9 cellular contexts compared by ENCODE assay signal in genomic region chr2:79511320-79511951, GRCh38. TPM values are rescaled to one million over a fixed set of nuclear protein-coding genes. Genes with fewer than 3 reads are reported as not detected.
A peak's percentile ranks its signal among the peaks of the same experiment; 100 is the strongest.
DNase-seq lines count a peak whose midpoint lies in the region; ATAC-seq and TF ChIP-seq lines count a peak whose summit lies in the region.
"Had no signal": no experiment of that assay in that cellular context is flagged by ENCODE, and none has a peak within 500 bp of the region (broad histone marks: within the 10 kb centered on the region; RNA-seq: fewer than 3 reads in every experiment).

No MANE protein-coding gene starts in this region.

- no peak overlapping the region for H3K56ac ChIP-seq in H9 (ENCODE audit: insufficient read length, low read depth, low read length)

- H3K4me3 Mint-ChIP-seq in H9 (peak overlapping the region; percentile 73 to 88), HFFc6 (no peak overlapping the region)

- no peak overlapping the region for H2BK12ac ChIP-seq in H9 (ENCODE audit: insufficient read length, low read depth, low read length)

- H3K4me2 ChIP-seq in H9 (ENCODE audit: insufficient read depth, insufficient read length, low read length) (peak overlapping the region; percentile 64), fibroblast of lung (ENCODE audit: extremely low read depth, insufficient read depth, low read length) (no peak overlapping the region), parathyroid adenoma (ENCODE audit: low read length) (no peak overlapping the region)

- H3K4me3 ChIP-seq in fibroblast of lung (replicated peaks in 1 of 4; ENCODE audit: control extremely low read depth in 1 of 4, insufficient read depth in 1 of 4, low read depth in 3 of 4, low read length in 4 of 4): no peak overlapping the region
- no peak overlapping the region for H3K4me3 ChIP-seq in parathyroid adenoma (ENCODE audit: low read depth, low read length)

- H2AK5ac ChIP-seq in H9 (ENCODE audit: insufficient read length, low read length): no peak overlapping the region

- no peak overlapping the region for H4K91ac ChIP-seq in H9 (ENCODE audit: insufficient read length, low read depth, low read length)

- H3K9me3 ChIP-seq in H9 (ENCODE audit: control insufficient read depth, low read depth, low read length) (no peaks in the 10 kb centered on the region), fibroblast of lung (ENCODE audit: control insufficient read depth, insufficient read depth, low read depth, low read length) (no peaks in the 10 kb centered on the region), parathyroid adenoma (ENCODE audit: control insufficient read depth, low read length) (no peaks in the 10 kb centered on the region)
- H3K9me3 ChIP-seq: thoracic aorta had no signal

- H3T11ph ChIP-seq in H9 (ENCODE audit: low read length): no peak overlapping the region

- H3K4me1 ChIP-seq in H9 (ENCODE audit: insufficient read depth, low read length) (peaks cover 2% of the 10 kb centered on the region; the same call in 1 of the 2 replicates), fibroblast of lung (ENCODE audit: control insufficient read depth, extremely low read depth, insufficient read depth, low read length) (no peaks in the 10 kb centered on the region), parathyroid adenoma (peaks cover 5% of the 10 kb centered on the region)

- peaks cover 3% of the 10 kb centered on the region for H3K23me2 ChIP-seq in H9 (ENCODE audit: insufficient read length, low read depth, low read length, poor library complexity, severe bottlenecking)

- no peak overlapping the region for H2AFZ ChIP-seq in H9 (ENCODE audit: low read length)
- H2AFZ ChIP-seq in fibroblast of lung (ENCODE audit: low read length): no peak overlapping the region
- H2AFZ ChIP-seq in parathyroid adenoma: peak overlapping the region; percentile 71

- H4K5ac ChIP-seq in H9 (ENCODE audit: insufficient read length, low read depth, low read length): no peak overlapping the region

- H2BK120ac ChIP-seq in H9 (ENCODE audit: low read depth, low read length, poor library complexity, severe bottlenecking): no peak overlapping the region

- DNase-seq in H9 (peak; percentile 72), fibroblast of lung (ENCODE audit: low read depth in 2 of 2) (peak; percentile 52 to 62), HFFc6 (no peak), NCI-H2171 (lab: John Stamatoyannopoulos, UW) (no peak)

- H3K27ac ChIP-seq in H9 (ENCODE audit: insufficient read length, low read depth, low read length) (no peak overlapping the region), fibroblast of lung (ENCODE audit: insufficient read depth, low read length) (no peak overlapping the region), parathyroid adenoma (no peak overlapping the region)
- H3K27ac ChIP-seq: thoracic aorta had no signal

- no peak overlapping the region for H2BK5ac ChIP-seq in H9 (ENCODE audit: insufficient read length, low read length)

- H3K36me3 ChIP-seq in fibroblast of lung (ENCODE audit: control insufficient read depth, insufficient read depth, low read length) (no peaks in the 10 kb centered on the region), parathyroid adenoma (ENCODE audit: control insufficient read depth, insufficient read depth, low read length) (no peaks in the 10 kb centered on the region)
- H3K36me3 ChIP-seq: thoracic aorta had no signal

- H3K27me3 ChIP-seq in H9 (ENCODE audit: insufficient read depth, low read length) (no peaks in the 10 kb centered on the region), fibroblast of lung (ENCODE audit: control insufficient read depth, insufficient read depth, low read length) (no peaks in the 10 kb centered on the region), parathyroid adenoma (ENCODE audit: control insufficient read depth, insufficient read depth, low read length) (no peaks in the 10 kb centered on the region)

- no peaks in the 10 kb centered on the region for H3K79me1 ChIP-seq in H9 (ENCODE audit: insufficient read depth, low read depth, low read length, poor library complexity, severe bottlenecking)

- no CpG with 5 or more reads among the region's 16 CpGs for WGBS in H9 (ENCODE audit: extremely low coverage, insufficient read length, low lambda C conversion rate)

- H3K27ac Mint-ChIP-seq in H9 (no peak overlapping the region), HFFc6 (no peak overlapping the region)

- ATAC-seq in GM21381 (IDR thresholded peaks at IDR 0.05; ENCODE audit: unreplicated experiment) (no peak), GM18873 (IDR thresholded peaks at IDR 0.05; ENCODE audit: low FRiP score, unreplicated experiment) (no peak)

- H4K20me1 ChIP-seq in H9 (ENCODE audit: control insufficient read depth, insufficient read depth, insufficient read length) (no peaks in the 10 kb centered on the region), fibroblast of lung (ENCODE audit: control insufficient read depth, extremely low read depth, insufficient read depth, low read length) (no peaks in the 10 kb centered on the region)

- H3K9me3 Mint-ChIP-seq in H9: no peaks in the 10 kb centered on the region; a peak in 1 of 5 replicates
- peaks cover 13% of the 10 kb centered on the region for H3K9me3 Mint-ChIP-seq in HFFc6

- H3K4me1 Mint-ChIP-seq in H9: peaks cover 36 to 37% of the 10 kb centered on the region in 2 experiments
- H3K4me1 Mint-ChIP-seq in HFFc6 (ENCODE audit: low read depth): no peaks in the 10 kb centered on the region

- H4K8ac ChIP-seq in H9 (replicated peaks; ENCODE audit: insufficient read length, low read depth, low read length): no peak overlapping the region

- H3K23ac ChIP-seq in H9 (ENCODE audit: insufficient read length, low read depth, low read length): no peak overlapping the region

- H3K14ac ChIP-seq in H9 (ENCODE audit: insufficient read depth, low read length): no peak overlapping the region

- H3K18ac ChIP-seq in H9 (ENCODE audit: insufficient read length, low read depth, low read length): no peak overlapping the region

- H3K27me3 Mint-ChIP-seq in H9 (ENCODE audit: low read depth) (peaks cover 24% of the 10 kb centered on the region), HFFc6 (ENCODE audit: insufficient read depth) (0 out of 2 replicates have a peak, but pooled peaks cover 2% of the 10 kb centered on the region)

- H3K36me3 Mint-ChIP-seq in H9 (ENCODE audit: insufficient read depth in 1 of 3, low read depth in 3 of 3) (no peaks in the 10 kb centered on the region), HFFc6 (ENCODE audit: low read depth) (no peaks in the 10 kb centered on the region)

- TF ChIP-seq CTCF in H9 (conservative IDR thresholded peaks at IDR 0.05) (no peak), fibroblast of lung (conservative IDR thresholded peaks at IDR 0.05 in 1 of 2, IDR thresholded peaks at IDR 0.05 in 1 of 2; ENCODE audit: low read depth in 1 of 2, low read length in 2 of 2) (no peak), parathyroid adenoma (IDR thresholded peaks at IDR 0.05) (no peak), HFFc6 (IDR thresholded peaks at IDR 0.05) (no peak)

- H3K79me2 ChIP-seq in H9 (ENCODE audit: insufficient read depth, low read length) (no peaks in the 10 kb centered on the region), fibroblast of lung (ENCODE audit: control insufficient read depth, insufficient read depth, low read length) (no peaks in the 10 kb centered on the region), parathyroid adenoma (no peaks in the 10 kb centered on the region)

- H3K9ac ChIP-seq in H9 (ENCODE audit: extremely low read depth, insufficient read length, low read length) (no peak overlapping the region), fibroblast of lung (ENCODE audit: insufficient read depth, low read length) (no peak overlapping the region), parathyroid adenoma (no peak overlapping the region)

- H2BK15ac ChIP-seq in H9 (ENCODE audit: low read depth, low read length): no peak overlapping the region

- H3K4ac ChIP-seq in H9 (ENCODE audit: low read depth, low read length): no peak overlapping the region

- no peak overlapping the region for H2BK20ac ChIP-seq in H9 (ENCODE audit: low read depth, low read length, poor library complexity, severe bottlenecking)

TF ChIP-seq in PFSK-1, 5 proteins besides CTCF, POLR2A, EP300 and RAD21:
- no peak for TF ChIP-seq SIN3A (IDR thresholded peaks at IDR 0.05; ENCODE audit: borderline replicate concordance, insufficient read depth, low read length)
- TF ChIP-seq, protein P1, sequence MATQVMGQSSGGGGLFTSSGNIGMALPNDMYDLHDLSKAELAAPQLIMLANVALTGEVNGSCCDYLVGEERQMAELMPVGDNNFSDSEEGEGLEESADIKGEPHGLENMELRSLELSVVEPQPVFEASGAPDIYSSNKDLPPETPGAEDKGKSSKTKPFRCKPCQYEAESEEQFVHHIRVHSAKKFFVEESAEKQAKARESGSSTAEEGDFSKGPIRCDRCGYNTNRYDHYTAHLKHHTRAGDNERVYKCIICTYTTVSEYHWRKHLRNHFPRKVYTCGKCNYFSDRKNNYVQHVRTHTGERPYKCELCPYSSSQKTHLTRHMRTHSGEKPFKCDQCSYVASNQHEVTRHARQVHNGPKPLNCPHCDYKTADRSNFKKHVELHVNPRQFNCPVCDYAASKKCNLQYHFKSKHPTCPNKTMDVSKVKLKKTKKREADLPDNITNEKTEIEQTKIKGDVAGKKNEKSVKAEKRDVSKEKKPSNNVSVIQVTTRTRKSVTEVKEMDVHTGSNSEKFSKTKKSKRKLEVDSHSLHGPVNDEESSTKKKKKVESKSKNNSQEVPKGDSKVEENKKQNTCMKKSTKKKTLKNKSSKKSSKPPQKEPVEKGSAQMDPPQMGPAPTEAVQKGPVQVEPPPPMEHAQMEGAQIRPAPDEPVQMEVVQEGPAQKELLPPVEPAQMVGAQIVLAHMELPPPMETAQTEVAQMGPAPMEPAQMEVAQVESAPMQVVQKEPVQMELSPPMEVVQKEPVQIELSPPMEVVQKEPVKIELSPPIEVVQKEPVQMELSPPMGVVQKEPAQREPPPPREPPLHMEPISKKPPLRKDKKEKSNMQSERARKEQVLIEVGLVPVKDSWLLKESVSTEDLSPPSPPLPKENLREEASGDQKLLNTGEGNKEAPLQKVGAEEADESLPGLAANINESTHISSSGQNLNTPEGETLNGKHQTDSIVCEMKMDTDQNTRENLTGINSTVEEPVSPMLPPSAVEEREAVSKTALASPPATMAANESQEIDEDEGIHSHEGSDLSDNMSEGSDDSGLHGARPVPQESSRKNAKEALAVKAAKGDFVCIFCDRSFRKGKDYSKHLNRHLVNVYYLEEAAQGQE (IDR thresholded peaks at IDR 0.05; ENCODE audit: insufficient read depth in 1 of 2, low read depth in 2 of 2, low read length in 2 of 2): peak; percentile 90 to 96

RNA-seq across cellular contexts. Expression of gene CTNNA2, which starts 1.4 kb away (rescaled TPM):
- total RNA-seq in H9 (2021): 4.5 and 5.5 TPM in 2 replicates
- polyA plus RNA-seq in PFSK-1 (2012; ENCODE audit: insufficient read length, low read depth): not detected
- total RNA-seq in fibroblast of lung: not detected in 2 replicates
- polyA plus RNA-seq in fibroblast of lung: not detected in 2 replicates
- polyA plus RNA-seq in fibroblast of lung (2012): not detected in 2 replicates
- polyA minus RNA-seq in fibroblast of lung (ENCODE audit: low replicate concordance): not detected in 2 replicates
- not detected for total RNA-seq in HFFc6 (2021; fragmentation: NEBNext Ultra II Directional; extraction: Animal tissue kit (Norgen Biotek cat#: 25700))
- total RNA-seq: thoracic aorta had no signal

Comparison
In these comparisons a context has a peak if more than half of its experiments do, and no peak if none do; other contexts are left out.
1. DNase-seq: peak in H9 (single experiment) and fibroblast of lung (2 of 2); none in HFFc6 (single experiment) and NCI-H2171 (single experiment).